In genomic region chr21:17818158-17819113, GRCh38 we compare ENCODE assay signal across 8 cellular contexts. TPM values are rescaled to one million over a fixed set of nuclear protein-coding genes. Genes with fewer than 3 reads are reported as not detected.
DNase-seq lines count a peak whose midpoint lies in the region; ATAC-seq and TF ChIP-seq lines count a peak whose summit lies in the region.

No MANE protein-coding gene starts in this region.

- no peak overlapping the region for H2BK120ac ChIP-seq in H9 (ENCODE audit: low read depth, low read length, poor library complexity, severe bottlenecking)

- no peak overlapping the region for H2BK5ac ChIP-seq in H9 (ENCODE audit: insufficient read length, low read length)

- ATAC-seq in activated CD4-positive, alpha-beta T cell treated with anti-CD3 and anti-CD28 coated beads for 36 hours, result peak; percentile 13

- H3K4me1 ChIP-seq in H9 (ENCODE audit: insufficient read depth, low read length) (peaks cover 4% of the 10 kb centered on the region; the same call in 1 of the 2 replicates), MM.1S (ENCODE audit: low read length) (peaks cover 30% of the 10 kb centered on the region)

- H2AFZ ChIP-seq in H9 (ENCODE audit: low read length), result no peak overlapping the region
- peak overlapping the region; percentile 44 for H2AFZ ChIP-seq in MM.1S (ENCODE audit: low read length)

- no peaks in the 10 kb centered on the region for H3K27me3 Mint-ChIP-seq in H9 (ENCODE audit: low read depth)
- H3K27me3 Mint-ChIP-seq in activated CD4-positive, alpha-beta T cell treated with anti-CD3 and anti-CD28 coated beads for 36 hours, result no peaks in the 10 kb centered on the region
- peaks cover 2% of the 10 kb centered on the region for H3K27me3 Mint-ChIP-seq in dendritic cell treated with granulocyte-macrophage colony-stimulating factor and Interleukin-4, amounts not matched to agents 40 ng/mL and 50 ng/mL, for 4 days

- no peak overlapping the region for H4K91ac ChIP-seq in H9 (ENCODE audit: insufficient read length, low read depth, low read length)

- CTCF ChIA-PET in activated CD4-positive, alpha-beta T cell treated with anti-CD3 and anti-CD28 coated beads for 36 hours (lab: Charles Lee), result interaction anchor here (0.6 to 2.2 kb wide), 6 partner anchors 8 to 276 kb away, joined by 3 to 9 read pairs (median 4); no protein-coding TSS in a partner anchor

- no peak overlapping the region for H3K4ac ChIP-seq in H9 (ENCODE audit: low read depth, low read length)

- H3F3A ChIP-seq in MM.1S (ENCODE audit: insufficient read depth, low read length), result peaks cover 38% of the 10 kb centered on the region

- no peak overlapping the region for H2AK5ac ChIP-seq in H9 (ENCODE audit: insufficient read length, low read length)

- intact Hi-C loops in activated CD4-positive, alpha-beta T cell treated with anti-CD3 and anti-CD28 coated beads for 36 hours (cut with DNase I, micrococcal nuclease), result loop anchor here (1.0 to 5.0 kb wide), 6 partner anchors 24 to 306 kb away; partner anchors contain the start of gene BTG3 (in 1 of the 2)
- intact Hi-C loops in dendritic cell treated with granulocyte-macrophage colony-stimulating factor and Interleukin-4, amounts not matched to agents 40 ng/mL and 50 ng/mL, for 4 days (cut with micrococcal nuclease), result loop anchor here (1.0 to 5.0 kb wide), 3 partner anchors 25 to 206 kb away; partner anchors contain the start of gene BTG3

- peak overlapping the region; percentile 99 for H3K4me2 ChIP-seq in H9 (ENCODE audit: insufficient read depth, insufficient read length, low read length)
- peak overlapping the region; percentile 74 for H3K4me2 ChIP-seq in MM.1S (ENCODE audit: low read depth, low read length)

- H3K9me3 ChIP-seq in H9 (ENCODE audit: control insufficient read depth, low read depth, low read length) (no peaks in the 10 kb centered on the region), MM.1S (replicated peaks; ENCODE audit: insufficient read depth, low read length) (no peaks in the 10 kb centered on the region)

- peak overlapping the region; percentile 70; the same call in 1 of the 2 replicates for H3K14ac ChIP-seq in H9 (ENCODE audit: insufficient read depth, low read length)

- peaks cover 5% of the 10 kb centered on the region for H3K23me2 ChIP-seq in H9 (ENCODE audit: insufficient read length, low read depth, low read length, poor library complexity, severe bottlenecking)

- WGBS in H9 (ENCODE audit: extremely low coverage, insufficient read length, low lambda C conversion rate), result no CpG with 5 or more reads among the region's 56 CpGs

- POLR2A ChIA-PET in activated CD4-positive, alpha-beta T cell treated with anti-CD3 and anti-CD28 coated beads for 36 hours (lab: Charles Lee), result interaction anchor here (0.9 to 1.2 kb wide), 3 partner anchors 35 to 207 kb away, joined by 3 to 4 read pairs (median 4); no protein-coding TSS in a partner anchor

- H2BK20ac ChIP-seq in H9 (ENCODE audit: low read depth, low read length, poor library complexity, severe bottlenecking), result no peak overlapping the region

- H3K9me2 ChIP-seq in MM.1S (replicated peaks; ENCODE audit: insufficient read depth, low read length), result no peaks in the 10 kb centered on the region

- H3K79me1 ChIP-seq in H9 (ENCODE audit: insufficient read depth, low read depth, low read length, poor library complexity, severe bottlenecking), result no peaks in the 10 kb centered on the region

- H3K27me3 ChIP-seq in H9 (ENCODE audit: insufficient read depth, low read length), result no peaks in the 10 kb centered on the region
- no peaks in the 10 kb centered on the region for H3K27me3 ChIP-seq in MM.1S (replicated peaks; ENCODE audit: insufficient read depth, low read length)

- peak overlapping the region; percentile 93 to 94 for H3K4me3 Mint-ChIP-seq in H9
- H3K4me3 Mint-ChIP-seq in activated CD4-positive, alpha-beta T cell treated with anti-CD3 and anti-CD28 coated beads for 36 hours, result peak overlapping the region; percentile 91
- peak overlapping the region; percentile 79 for H3K4me3 Mint-ChIP-seq in dendritic cell treated with granulocyte-macrophage colony-stimulating factor and Interleukin-4, amounts not matched to agents 40 ng/mL and 50 ng/mL, for 4 days

- H3K9me3 Mint-ChIP-seq in H9, result no peaks in the 10 kb centered on the region
- H3K9me3 Mint-ChIP-seq in activated CD4-positive, alpha-beta T cell treated with anti-CD3 and anti-CD28 coated beads for 36 hours (ENCODE audit: low read depth), result no peaks in the 10 kb centered on the region
- no peaks in the 10 kb centered on the region for H3K9me3 Mint-ChIP-seq in dendritic cell treated with granulocyte-macrophage colony-stimulating factor and Interleukin-4, amounts not matched to agents 40 ng/mL and 50 ng/mL, for 4 days

- peak overlapping the region; percentile 86 to 97 (median 88) for H3K27ac Mint-ChIP-seq in H9
- H3K27ac Mint-ChIP-seq in activated CD4-positive, alpha-beta T cell treated with anti-CD3 and anti-CD28 coated beads for 36 hours, result peak overlapping the region; percentile 92
- peak overlapping the region; percentile 98 for H3K27ac Mint-ChIP-seq in dendritic cell treated with granulocyte-macrophage colony-stimulating factor and Interleukin-4, amounts not matched to agents 40 ng/mL and 50 ng/mL, for 4 days

- no peak overlapping the region for H3T11ph ChIP-seq in H9 (ENCODE audit: low read length)

- no peak overlapping the region for H2BK12ac ChIP-seq in H9 (ENCODE audit: insufficient read length, low read depth, low read length)

- H3K4me3 ChIP-seq in MM.1S (ENCODE audit: low read length), result peak overlapping the region; percentile 90

- TF ChIP-seq CTCF in H9 (conservative IDR thresholded peaks at IDR 0.05), result no peak
- no peak for TF ChIP-seq CTCF in MM.1S (IDR thresholded peaks at IDR 0.05; ENCODE audit: low read length)

- no peak overlapping the region; the same call in 1 of the 2 replicates for H2BK15ac ChIP-seq in H9 (ENCODE audit: low read depth, low read length)

- H3K79me2 ChIP-seq in H9 (ENCODE audit: insufficient read depth, low read length) (peaks cover 4% of the 10 kb centered on the region; the same call in 1 of the 2 replicates), MM.1S (ENCODE audit: low read length) (peaks cover 56% of the 10 kb centered on the region)

- peaks cover 26 to 32% of the 10 kb centered on the region in 2 experiments for H3K4me1 Mint-ChIP-seq in H9
- H3K4me1 Mint-ChIP-seq in activated CD4-positive, alpha-beta T cell treated with anti-CD3 and anti-CD28 coated beads for 36 hours, result peaks cover 47% of the 10 kb centered on the region
- peaks cover 23% of the 10 kb centered on the region for H3K4me1 Mint-ChIP-seq in dendritic cell treated with granulocyte-macrophage colony-stimulating factor and Interleukin-4, amounts not matched to agents 40 ng/mL and 50 ng/mL, for 4 days (ENCODE audit: low read depth)

- H3K27ac ChIP-seq in H9 (ENCODE audit: insufficient read length, low read depth, low read length) (no peak overlapping the region), MM.1S (ENCODE audit: low read length) (peak overlapping the region; percentile 82; the same call in 1 of the 2 replicates)

- H3K23ac ChIP-seq in H9 (ENCODE audit: insufficient read length, low read depth, low read length), result no peak overlapping the region

- H4K8ac ChIP-seq in H9 (replicated peaks; ENCODE audit: insufficient read length, low read depth, low read length), result no peak overlapping the region

- peak overlapping the region; percentile 81 for H3K9ac ChIP-seq in H9 (ENCODE audit: extremely low read depth, insufficient read length, low read length)
- peak overlapping the region; percentile 81 for H3K9ac ChIP-seq in MM.1S (ENCODE audit: low read length)

- no peak overlapping the region for H3K56ac ChIP-seq in H9 (ENCODE audit: insufficient read length, low read depth, low read length)

- H4K20me1 ChIP-seq in H9 (ENCODE audit: control insufficient read depth, insufficient read depth, insufficient read length), result no peaks in the 10 kb centered on the region
- no peaks in the 10 kb centered on the region for H4K20me1 ChIP-seq in MM.1S (ENCODE audit: insufficient read depth, low read length)

- H3K18ac ChIP-seq in H9 (ENCODE audit: insufficient read length, low read depth, low read length), result peak overlapping the region; percentile 51

- DNase-seq in GM03348 (ENCODE audit: low spot score) (peak; percentile 57), H9 (peak; percentile 46), MM.1S (peak; percentile 56), lung microvascular endothelial cell (ENCODE audit: low read depth in 2 of 2) (peak; percentile 41 to 58), 8988T (no peak)
- peak; percentile 68 for DNase-seq in activated CD4-positive, alpha-beta T cell treated with anti-CD3 and anti-CD28 coated beads for 36 hours
- peak; percentile 12 to 23 (median 20) for DNase-seq in stimulated activated CD4-positive, alpha-beta T cell treated with anti-CD3 and anti-CD28 coated beads, TNF-alpha, amount 100 ng/mL, for 4 hours (ENCODE audit: low read depth in 3 of 3)

- peaks cover 28 to 38% (median 36%) of the 10 kb centered on the region in 3 experiments for H3K36me3 Mint-ChIP-seq in H9 (ENCODE audit: insufficient read depth in 1 of 3, low read depth in 3 of 3)
- H3K36me3 Mint-ChIP-seq in activated CD4-positive, alpha-beta T cell treated with anti-CD3 and anti-CD28 coated beads for 36 hours (ENCODE audit: low read depth), result peaks cover 25% of the 10 kb centered on the region
- H3K36me3 Mint-ChIP-seq in dendritic cell treated with granulocyte-macrophage colony-stimulating factor and Interleukin-4, amounts not matched to agents 40 ng/mL and 50 ng/mL, for 4 days (ENCODE audit: low read depth), result peaks cover 30% of the 10 kb centered on the region

- peak overlapping the region; percentile 90 for H4K5ac ChIP-seq in H9 (ENCODE audit: insufficient read length, low read depth, low read length)

- H3K36me3 ChIP-seq in MM.1S (replicated peaks; ENCODE audit: insufficient read depth, low read length), result peaks cover 7% of the 10 kb centered on the region; the same call in 1 of the 2 replicates

RNA-seq across cellular contexts. Expression of gene C21orf91, which starts 0.7 kb away (rescaled TPM):
- total RNA-seq in H9 (2021), result 46.0 and 49.2 TPM in 2 replicates
- total RNA-seq in activated CD4-positive, alpha-beta T cell treated with anti-CD3 and anti-CD28 coated beads for 36 hours, result 10 to 100 TPM; 20.8 to 22.9 TPM
- 4.4 and 8.9 TPM in 2 replicates for total RNA-seq in lung microvascular endothelial cell
